In genomic region chr22:44531487-44531886, GRCh38 we compare ENCODE assay signal across 18 cellular contexts. TPM values are rescaled to one million over a fixed set of nuclear protein-coding genes. Genes with fewer than 3 reads are reported as not detected.
DNase-seq lines count a peak whose midpoint lies in the region; ATAC-seq and TF ChIP-seq lines count a peak whose summit lies in the region.
"Had no signal": no experiment of that assay in that cellular context is flagged by ENCODE, and none has a peak within 500 bp of the region (broad histone marks: within the 10 kb centered on the region; RNA-seq: fewer than 3 reads in every experiment).

No MANE protein-coding gene starts in this region.

- H3K27ac ChIP-seq in breast epithelium, result no peak overlapping the region
- H3K27ac ChIP-seq in foreskin keratinocyte, result no peak overlapping the region
- H3K27ac ChIP-seq: KMS-11, RWPE1 had no signal

- H3K4me3 Mint-ChIP-seq in MCF 10A (ENCODE audit: unreplicated experiment), result no peak overlapping the region
- H3K4me3 Mint-ChIP-seq in activated naive CD8-positive, alpha-beta T cell treated with anti-CD3 and anti-CD28 coated beads, Interleukin-2, amount 50 U/mL, for 24 hours, result no peak overlapping the region

- H3K27me3 Mint-ChIP-seq in MCF 10A (ENCODE audit: insufficient read depth, unreplicated experiment), result peaks cover 40% of the 10 kb centered on the region
- peaks cover 1% of the 10 kb centered on the region for H3K27me3 Mint-ChIP-seq in activated naive CD8-positive, alpha-beta T cell treated with anti-CD3 and anti-CD28 coated beads, Interleukin-2, amount 50 U/mL, for 24 hours

- no peaks in the 10 kb centered on the region for H3K36me3 ChIP-seq in breast epithelium

- ATAC-seq in activated naive CD8-positive, alpha-beta T cell treated with anti-CD3 and anti-CD28 coated beads, Interleukin-2, amount 50 U/mL, for 24 hours, result no peak
- peak; percentile 69 for ATAC-seq in left ventricle myocardium superior
- ATAC-seq in left lobe of liver, result no peak
- ATAC-seq in foreskin keratinocyte, result no peak
- ATAC-seq: HepG2 had no signal

- POLR2A ChIA-PET in MCF 10A (lab: Yijun Ruan, JAX), result no interaction called here

- H3K4me1 ChIP-seq in breast epithelium, result no peaks in the 10 kb centered on the region
- no peaks in the 10 kb centered on the region for H3K4me1 ChIP-seq in foreskin keratinocyte
- H3K4me1 ChIP-seq: Caco-2 had no signal

- H3K4me3 ChIP-seq in breast epithelium, result no peak overlapping the region

- H3K9me3 ChIP-seq in breast epithelium, result no peaks in the 10 kb centered on the region

- intact Hi-C loops in MCF 10A (cut with micrococcal nuclease) (no loop called here), breast epithelium (cut with DNase I; ENCODE audit: low total_unique reads) (no loop called here), left ventricle myocardium superior (cut with micrococcal nuclease) (no loop called here)

- no peaks in the 10 kb centered on the region for H3K4me1 Mint-ChIP-seq in MCF 10A (ENCODE audit: insufficient read depth, unreplicated experiment)
- H3K4me1 Mint-ChIP-seq in activated naive CD8-positive, alpha-beta T cell treated with anti-CD3 and anti-CD28 coated beads, Interleukin-2, amount 50 U/mL, for 24 hours, result peaks cover 14% of the 10 kb centered on the region

- no peak for TF ChIP-seq POLR2A in breast epithelium (IDR thresholded peaks at IDR 0.05)

- CTCF ChIA-PET in MCF 10A (lab: Yijun Ruan, JAX), result no interaction called here

- no peak for TF ChIP-seq CTCF in MCF 10A (IDR thresholded peaks at IDR 0.05; ENCODE audit: unreplicated experiment)
- TF ChIP-seq CTCF in breast epithelium (IDR thresholded peaks at IDR 0.05), result no peak
- TF ChIP-seq CTCF in foreskin keratinocyte (conservative IDR thresholded peaks at IDR 0.05), result no peak

- H3K9me3 Mint-ChIP-seq in MCF 10A (ENCODE audit: unreplicated experiment), result no peaks in the 10 kb centered on the region
- no peaks in the 10 kb centered on the region for H3K9me3 Mint-ChIP-seq in activated naive CD8-positive, alpha-beta T cell treated with anti-CD3 and anti-CD28 coated beads, Interleukin-2, amount 50 U/mL, for 24 hours

- DNase-seq in MCF 10A (ENCODE audit: unreplicated experiment), result peak; percentile 27
- no peak for DNase-seq in breast epithelium (ENCODE audit: low spot score in 2 of 2)
- DNase-seq in activated naive CD8-positive, alpha-beta T cell treated with anti-CD3 and anti-CD28 coated beads, Interleukin-2, amount 50 U/mL, for 24 hours, result no peak
- DNase-seq in left ventricle myocardium superior, result no peak
- no peak for DNase-seq in left lobe of liver (ENCODE audit: low spot score)
- DNase-seq in COLO829 (ENCODE audit: low spot score), result no peak
- DNase-seq in foreskin keratinocyte, result no peak
- DNase-seq: Caco-2, DMS153, GOT3, MM.1S, NCI-H1105, NCI-H1694 treated with DMSO at 0.1 percent for 48 hours, NCI-H446, NCI-H69 had no signal

- no peaks in the 10 kb centered on the region for H3K36me3 Mint-ChIP-seq in MCF 10A (ENCODE audit: insufficient read depth, unreplicated experiment)
- H3K36me3 Mint-ChIP-seq in activated naive CD8-positive, alpha-beta T cell treated with anti-CD3 and anti-CD28 coated beads, Interleukin-2, amount 50 U/mL, for 24 hours (ENCODE audit: low read depth), result no peaks in the 10 kb centered on the region

- no peak overlapping the region for H3K27ac Mint-ChIP-seq in MCF 10A (ENCODE audit: low read depth, unreplicated experiment)
- peak overlapping the region; percentile 29 for H3K27ac Mint-ChIP-seq in activated naive CD8-positive, alpha-beta T cell treated with anti-CD3 and anti-CD28 coated beads, Interleukin-2, amount 50 U/mL, for 24 hours

- BruUV-seq in MCF 10A (replicated peaks; lab: Mats Ljungman, UMichigan), result no TSS peak

- H3K27me3 ChIP-seq in breast epithelium (peaks cover 0 to 26% of the 10 kb centered on the region in 2 donors), foreskin keratinocyte (peaks cover under 1% of the 10 kb centered on the region)

RNA-seq across cellular contexts. Expression of gene RTL6, which starts 33.5 kb away (rescaled TPM):
- 18.8 and 25.0 TPM in 2 replicates for total RNA-seq in MCF 10A (2022)
- total RNA-seq in breast epithelium, result 10 to 100 TPM; 19.7 to 21.5 (median 20.8) TPM
- total RNA-seq in left ventricle myocardium superior, result 24.7 TPM
- total RNA-seq in left lobe of liver, result 5.1 TPM
- total RNA-seq in foreskin keratinocyte, result 10.8 and 13.3 TPM in 2 replicates
- polyA plus RNA-seq in foreskin keratinocyte, result 3.7 and 4.1 TPM in 2 replicates
- total RNA-seq: HepG2 had no signal
- polyA plus RNA-seq: HepG2 had no signal
